Comparison of ENCODE assay signal across 20 cellular contexts in genomic region chr3:34183581-34184313, GRCh38.
DNase-seq lines count a peak whose midpoint lies in the region; ATAC-seq, FAIRE-seq and TF ChIP-seq lines count a peak whose summit lies in the region.
"Had no signal": no experiment of that assay in that cellular context is flagged by ENCODE, and none has a peak within 500 bp of the region (broad histone marks: within the 10 kb centered on the region; RNA-seq: fewer than 3 reads in every experiment).

No MANE protein-coding gene starts in this region.

- no peak for TF ChIP-seq POLR2A in endothelial cell of umbilical vein (IDR thresholded peaks at IDR 0.05; ENCODE audit: low read depth, low read length)

- peaks cover 10% of the 10 kb centered on the region for H3K4me1 Mint-ChIP-seq in CD4-positive, alpha-beta T cell (ENCODE audit: low read depth)

- H3K79me2 ChIP-seq in endothelial cell of umbilical vein (ENCODE audit: control insufficient read depth, insufficient read depth, low read length): no peaks in the 10 kb centered on the region

- H3K4me3 ChIP-seq in endothelial cell of umbilical vein (replicated peaks in 1 of 3; ENCODE audit: insufficient read depth in 1 of 3, low read depth in 1 of 3, low read length in 3 of 3): no peak overlapping the region
- H3K4me3 ChIP-seq: cardiac muscle cell, HAP-1, heart right ventricle, neural progenitor cell had no signal

- H3K9me1 ChIP-seq in endothelial cell of umbilical vein (replicated peaks; ENCODE audit: control insufficient read depth, extremely low read depth, insufficient read depth, low read length): no peaks in the 10 kb centered on the region

- CTCF ChIA-PET in endothelial cell of umbilical vein (lab: Charles Lee): interaction anchor here (1.2 to 2.6 kb wide), 3 partner anchors 10 to 77 kb away, joined by 3 to 8 read pairs (median 5); no protein-coding TSS in a partner anchor
- CTCF ChIA-PET in CD4-positive, alpha-beta T cell (lab: Charles Lee): no interaction called here

- no peaks in the 10 kb centered on the region for H3K36me3 Mint-ChIP-seq in CD4-positive, alpha-beta T cell (ENCODE audit: low read depth)
- H3K36me3 Mint-ChIP-seq: neural progenitor cell; stimulated activated memory B cell treated with anti-CD40 and anti-IgM and Interleukin-4, amounts not matched to agents 10 μg/mL and 1 μg/mL and 100 μg/mL, for 72 hours had no signal

- no peaks in the 10 kb centered on the region for H3K27me3 ChIP-seq in endothelial cell of umbilical vein (ENCODE audit: control insufficient read depth in 2 of 2, insufficient read depth in 2 of 2, low read length in 2 of 2)
- no peaks in the 10 kb centered on the region for H3K27me3 ChIP-seq in CD4-positive, alpha-beta T cell (ENCODE audit: control insufficient read depth, insufficient read depth, low read length)
- H3K27me3 ChIP-seq: cardiac muscle cell, neural progenitor cell had no signal

- no peaks in the 10 kb centered on the region for H3K27me3 Mint-ChIP-seq in CD4-positive, alpha-beta T cell
- H3K27me3 Mint-ChIP-seq: stimulated activated memory B cell treated with anti-CD40 and anti-IgM and Interleukin-4, amounts not matched to agents 10 μg/mL and 1 μg/mL and 100 μg/mL, for 72 hours had no signal

- POLR2A ChIA-PET in endothelial cell of umbilical vein (lab: Charles Lee): no interaction called here
- POLR2A ChIA-PET in CD4-positive, alpha-beta T cell (lab: Charles Lee): no interaction called here

- H3K9me3 Mint-ChIP-seq in CD4-positive, alpha-beta T cell: no peaks in the 10 kb centered on the region
- H3K9me3 Mint-ChIP-seq: activated T-helper 1 cell treated with anti-CD3 and anti-CD28 coated beads, Interleukin-12 subunit alpha, Interleukin-12 subunit beta, Interleukin-2, Interleukin-4 antibody, amounts not matched to agents 30 ng/mL and 10 ng/mL and 1 ng/mL, durations not matched to agents 14 hours and 24 hours and 36 hours; neural progenitor cell; stimulated activated memory B cell treated with anti-CD40 and anti-IgM and Interleukin-4, amounts not matched to agents 10 μg/mL and 1 μg/mL and 100 μg/mL, for 72 hours had no signal

- peaks cover 17% of the 10 kb centered on the region for H3K4me1 ChIP-seq in endothelial cell of umbilical vein (ENCODE audit: control insufficient read depth, extremely low read depth, insufficient read depth, low read length)
- H3K4me1 ChIP-seq: HAP-1, heart right ventricle, neural progenitor cell had no signal

- no peak overlapping the region for H3K27ac Mint-ChIP-seq in CD4-positive, alpha-beta T cell
- H3K27ac Mint-ChIP-seq: activated T-helper 1 cell treated with anti-CD3 and anti-CD28 coated beads, Interleukin-12 subunit alpha, Interleukin-12 subunit beta, Interleukin-2, Interleukin-4 antibody, amounts not matched to agents 30 ng/mL and 10 ng/mL and 1 ng/mL, durations not matched to agents 14 hours and 24 hours and 36 hours; neural progenitor cell; stimulated activated memory B cell treated with anti-CD40 and anti-IgM and Interleukin-4, amounts not matched to agents 10 μg/mL and 1 μg/mL and 100 μg/mL, for 72 hours had no signal

- H2AFZ ChIP-seq in endothelial cell of umbilical vein (ENCODE audit: low read depth, low read length): peak overlapping the region; percentile 65
- H2AFZ ChIP-seq: neural progenitor cell had no signal

- no peaks in the 10 kb centered on the region for H3K36me3 ChIP-seq in endothelial cell of umbilical vein (ENCODE audit: control insufficient read depth in 2 of 2, extremely low read depth in 1 of 2, insufficient read depth in 2 of 2, low read length in 2 of 2)
- H3K36me3 ChIP-seq: cardiac muscle cell, HAP-1, heart right ventricle, neural progenitor cell, WERI-Rb-1 had no signal

- no peak for ATAC-seq in GM19324 (IDR thresholded peaks at IDR 0.05; ENCODE audit: low FRiP score, unreplicated experiment)
- no peak for ATAC-seq in CD4-positive, alpha-beta T cell (ENCODE audit: poor library complexity)
- ATAC-seq: heart right ventricle; stimulated activated memory B cell treated with anti-CD40 and anti-IgM and Interleukin-4, amounts not matched to agents 10 μg/mL and 1 μg/mL and 100 μg/mL, for 72 hours had no signal

- H3K4me3 Mint-ChIP-seq in CD4-positive, alpha-beta T cell: no peak overlapping the region
- H3K4me3 Mint-ChIP-seq: activated T-helper 1 cell treated with anti-CD3 and anti-CD28 coated beads, Interleukin-12 subunit alpha, Interleukin-12 subunit beta, Interleukin-2, Interleukin-4 antibody, amounts not matched to agents 30 ng/mL and 10 ng/mL and 1 ng/mL, durations not matched to agents 14 hours and 24 hours and 36 hours; neural progenitor cell; stimulated activated memory B cell treated with anti-CD40 and anti-IgM and Interleukin-4, amounts not matched to agents 10 μg/mL and 1 μg/mL and 100 μg/mL, for 72 hours had no signal

- intact Hi-C loops in endothelial cell of umbilical vein (cut with micrococcal nuclease): loop anchor here (2.0 kb wide), 2 partner anchors 23 to 37 kb away; no protein-coding TSS in a partner anchor
- intact Hi-C loops in CD4-positive, alpha-beta T cell (cut with DNase I, micrococcal nuclease): no loop called here

- no peaks in the 10 kb centered on the region for H4K20me1 ChIP-seq in endothelial cell of umbilical vein (replicated peaks; ENCODE audit: control insufficient read depth, extremely low read depth, insufficient read depth, low read length)

- peak overlapping the region; percentile 21 for H3K4me2 ChIP-seq in endothelial cell of umbilical vein (ENCODE audit: insufficient read depth, low read length)
- H3K4me2 ChIP-seq: neural progenitor cell had no signal

- H3K9me3 ChIP-seq in endothelial cell of umbilical vein (replicated peaks; ENCODE audit: control insufficient read depth, insufficient read depth, low read length): no peaks in the 10 kb centered on the region
- H3K9me3 ChIP-seq in CD4-positive, alpha-beta T cell (ENCODE audit: control insufficient read depth, low read length): no peaks in the 10 kb centered on the region
- H3K9me3 ChIP-seq: HAP-1, heart right ventricle had no signal

- DNase-seq in G401 (ENCODE audit: low spot score): peak; percentile 96
- peak; percentile 53 for DNase-seq in NCI-H2029 treated with DMSO at 0.1 percent for 48 hours (lab: John Stamatoyannopoulos, UW)
- DNase-seq in NCI-H748 treated with DMSO at 0.1 percent for 48 hours (lab: John Stamatoyannopoulos, UW): peak; percentile 90
- no peak for DNase-seq in endothelial cell of umbilical vein (ENCODE audit: low read depth, low spot score)
- DNase-seq in activated effector memory CD4-positive, alpha-beta T cell treated with Interleukin-2 at 50 U/mL for 16 hours: no peak
- no peak for DNase-seq in GF-D8 (lab: John Stamatoyannopoulos, UW)
- DNase-seq in CD4-positive, alpha-beta T cell: no peak
- DNase-seq: activated CD8-positive, alpha-beta memory T cell treated with anti-CD3 and anti-CD28 coated beads for 24 hours; effector CD4-positive, alpha-beta T cell; heart right ventricle; kidney; mesendoderm; NCI-H1436 treated with DMSO at 0.1 percent for 48 hours; WERI-Rb-1 had no signal

- no peak for FAIRE-seq in endothelial cell of umbilical vein (lab: Jason Lieb, UNC)
- FAIRE-seq: kidney had no signal

- BruUV-seq in endothelial cell of umbilical vein (replicated peaks; lab: Mats Ljungman, UMichigan): no TSS peak

- in situ Hi-C loops in G401 (cut with HindIII; ENCODE audit: low sequenced_read_pairs): no loop called here

- dilution Hi-C loops in endothelial cell of umbilical vein (cut with MboI; ENCODE audit: extremely low pct_ligation_motif_present, low sequenced_read_pairs): no loop called here

- H3K9ac ChIP-seq in endothelial cell of umbilical vein (replicated peaks; ENCODE audit: extremely low read depth, insufficient read depth, low read length): peak overlapping the region; percentile 44
- H3K9ac ChIP-seq: neural progenitor cell had no signal

- TF ChIP-seq CTCF in endothelial cell of umbilical vein (IDR thresholded peaks at IDR 0.05; ENCODE audit: extremely low read depth in 1 of 2, insufficient read depth in 1 of 2, low read depth in 1 of 2, low read length in 2 of 2): no peak
- TF ChIP-seq CTCF in CD4-positive, alpha-beta T cell (IDR thresholded peaks at IDR 0.05): no peak

- peak overlapping the region; percentile 45 for H3K27ac ChIP-seq in endothelial cell of umbilical vein (ENCODE audit: insufficient read depth, low read depth, low read length)
- H3K27ac ChIP-seq in CD4-positive, alpha-beta T cell (ENCODE audit: low read depth, low read length): no peak overlapping the region
- H3K27ac ChIP-seq: cardiac muscle cell, heart right ventricle, neural progenitor cell, WERI-Rb-1 had no signal

TF ChIP-seq in endothelial cell of umbilical vein, 7 proteins besides CTCF, POLR2A, EP300 and RAD21:
- TF ChIP-seq MYC (IDR thresholded peaks at IDR 0.05; ENCODE audit: low read depth, low read length) (no peak), POLR2AphosphoS5 (IDR thresholded peaks at IDR 0.05; ENCODE audit: insufficient read depth, low read depth, low read length) (no peak), JUN (IDR thresholded peaks at IDR 0.05; ENCODE audit: borderline replicate concordance, insufficient read depth, insufficient read length, low read depth) (no peak), MAX (IDR thresholded peaks at IDR 0.05; ENCODE audit: insufficient read depth, insufficient read length) (no peak), FOS (IDR thresholded peaks at IDR 0.05; ENCODE audit: borderline replicate concordance, insufficient read depth, low read length) (no peak), EZH2 (IDR thresholded peaks at IDR 0.05; ENCODE audit: borderline replicate concordance, low read depth, low read length, severe bottlenecking) (no peak), GATA2 (IDR thresholded peaks at IDR 0.05; ENCODE audit: insufficient read depth, insufficient read length, low read depth, low read length) (no peak)
TF ChIP-seq in endothelial cell of umbilical vein: peak in this region for 0.

Comparison
In these comparisons a context has a peak if more than half of its experiments do, and no peak if none do; other contexts are left out.
1. DNase-seq: peak in G401 (single experiment), NCI-H2029 treated with DMSO at 0.1 percent for 48 hours (single experiment) and NCI-H748 treated with DMSO at 0.1 percent for 48 hours (single experiment); none in endothelial cell of umbilical vein (single experiment), activated effector memory CD4-positive, alpha-beta T cell treated with Interleukin-2 at 50 U/mL for 16 hours (single experiment), GF-D8 (single experiment) and CD4-positive, alpha-beta T cell (0 of 10).